25 cellular contexts compared by ENCODE assay signal in the genomic region with DNA sequence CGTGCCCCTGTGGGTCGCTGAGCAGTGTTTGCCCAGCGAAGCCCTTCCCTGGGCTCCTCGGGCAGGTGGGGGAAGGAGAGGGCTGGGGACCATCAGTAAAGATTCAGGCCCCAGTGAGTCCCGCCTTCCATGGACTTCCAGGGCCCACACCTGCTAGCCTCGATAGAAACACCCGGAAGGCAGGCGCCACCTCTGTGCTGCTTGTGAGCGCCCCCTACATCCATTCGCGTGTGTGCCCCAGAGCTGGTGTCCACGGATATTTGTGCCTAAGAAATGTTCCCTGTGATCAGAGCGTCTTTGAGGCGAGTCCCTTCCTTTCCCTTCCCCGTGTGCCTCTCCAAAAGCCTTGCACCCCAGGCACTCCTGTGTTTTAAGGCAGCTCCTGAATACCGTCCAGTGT.
DNase-seq lines count a peak whose midpoint lies in the region; ATAC-seq and TF ChIP-seq lines count a peak whose summit lies in the region.
"Had no signal": no experiment of that assay in that cellular context is flagged by ENCODE, and none has a peak within 500 bp of the region (broad histone marks: within the 10 kb centered on the region; RNA-seq: fewer than 3 reads in every experiment).

No MANE protein-coding gene starts in this region.

- CTCF ChIA-PET in HCT116 (lab: Charles Lee) (interaction anchor here (0.8 kb wide), 1 partner anchor 51 kb away, joined by 3 read pairs; no protein-coding TSS in a partner anchor), RWPE1 (lab: Yijun Ruan, JAX) (interaction anchor here (1.1 kb wide), 1 partner anchor 64 kb away, joined by 3 read pairs; no protein-coding TSS in a partner anchor)

- H3K79me2 ChIP-seq in HCT116 (ENCODE audit: insufficient read depth, low read length): no peaks in the 10 kb centered on the region

- RAD21 ChIA-PET in HCT116 (lab: Charles Lee; ENCODE audit: low non-redundant PET in 1 of 2, low total read pairs in 2 of 2, uncharacterized antibody in 2 of 2, unreplicated experiment in 2 of 2): no interaction called here

- H2AFZ ChIP-seq in HCT116 (ENCODE audit: low read depth, low read length, poor library complexity, severe bottlenecking): no peak overlapping the region

- DNase-seq in AG09309 (ENCODE audit: low read depth) (no peak), HCT116 (ENCODE audit: low read depth, low spot score) (no peak), RWPE1 (ENCODE audit: low spot score) (no peak), iPS DF 19.7 (ENCODE audit: low read depth, low spot score) (peak; percentile 12), medulla oblongata (ENCODE audit: extremely low spot score) (no peak), retina (no peak), NCI-H1417 (lab: John Stamatoyannopoulos, UW) (no peak), NCI-H446 (lab: John Stamatoyannopoulos, UW) (no peak)
- DNase-seq: activated CD4-positive, CD25-positive, alpha-beta regulatory T cell treated with anti-CD3 and anti-CD28 coated beads, Interleukin-2, amount 50 U/mL, for 72 hours; activated CD8-positive, alpha-beta T cell treated with anti-CD3 and anti-CD28 coated beads, Interleukin-2, amount 10 ng/mL, durations not matched to agents 7 days and 5 days; activated effector memory CD4-positive, alpha-beta T cell treated with anti-CD3 and anti-CD28 coated beads, Interleukin-2, amount 50 U/mL, for 16 hours; immature natural killer cell; KG1; mesenchymal stem cell; MV-4-11; NCI-H1694; NCI-H2171; OCI-M1; Right ventricle myocardium superior; spleen; stimulated activated CD4-positive, alpha-beta T cell treated with anti-CD3 and anti-CD28 coated beads, Interleukin-4, amount 100 ng/mL, for 24 hours; stimulated activated naive CD4-positive, alpha-beta T cell; testis had no signal

- no peaks in the 10 kb centered on the region for H3K27me3 ChIP-seq in HCT116 (ENCODE audit: insufficient read depth, low read length)
- H3K27me3 ChIP-seq: testis, vagina had no signal

- peak; percentile 17 for TF ChIP-seq CTCF in AG09309 (IDR thresholded peaks at IDR 0.05; ENCODE audit: control insufficient read depth, insufficient read depth, low read depth, low read length, missing control alignments)
- TF ChIP-seq CTCF in HCT116 (IDR thresholded peaks at IDR 0.05 in 2 of 3, conservative IDR thresholded peaks at IDR 0.05 in 1 of 3; ENCODE audit: borderline replicate concordance in 1 of 3, insufficient read depth in 1 of 3, low read depth in 2 of 3, low read length in 2 of 3): peak; percentile 26 to 61 (median 54); a peak in 5 of 6 replicates
- no peak for TF ChIP-seq CTCF in RWPE1 (conservative IDR thresholded peaks at IDR 0.05; ENCODE audit: low read depth)

- H3K27ac ChIP-seq in HCT116 (ENCODE audit: low read depth, low read length) (no peak overlapping the region), RWPE1 (peak overlapping the region; percentile 39; the same call in 1 of the 2 replicates)
- H3K27ac ChIP-seq: epithelial cell of prostate, spleen, testis, vagina had no signal

- no peak overlapping the region for H3K4me2 ChIP-seq in HCT116 (ENCODE audit: low read length)

- H3K36me3 ChIP-seq in HCT116 (ENCODE audit: control insufficient read depth in 1 of 2, insufficient read depth in 2 of 2, low read length in 2 of 2): no peaks in the 10 kb centered on the region

- no peak overlapping the region for H3K4me3 ChIP-seq in AG09309 (ENCODE audit: control insufficient read depth, low read depth, low read length)
- no peak overlapping the region for H3K4me3 ChIP-seq in HCT116 (replicated peaks in 1 of 2; ENCODE audit: low read depth in 1 of 2, low read length in 2 of 2)
- H3K4me3 ChIP-seq: spleen, testis, vagina had no signal

- POLR2A ChIA-PET in HCT116 (lab: Charles Lee): no interaction called here
- POLR2A ChIA-PET in RWPE1 (lab: Yijun Ruan, JAX; ENCODE audit: low non-redundant PET): no interaction called here

- TF ChIP-seq RAD21 in HCT116 (IDR thresholded peaks at IDR 0.05; ENCODE audit: low read depth): 0 out of 2 replicates have a peak, but pooled peaks have one; percentile 23

- intact Hi-C loops in HCT116 (cut with micrococcal nuclease): no loop called here

- no peak overlapping the region for H3K9ac ChIP-seq in HCT116 (ENCODE audit: low read length)

- no peaks in the 10 kb centered on the region for H3K4me1 ChIP-seq in HCT116 (ENCODE audit: control insufficient read depth in 1 of 2, insufficient read depth in 2 of 2, low read length in 2 of 2)
- H3K4me1 ChIP-seq: spleen, testis, vagina had no signal

- no TSS peak for BruUV-seq in HCT116 (replicated peaks; lab: Mats Ljungman, UMichigan)

- H4K20me1 ChIP-seq in HCT116 (ENCODE audit: insufficient read depth): no peaks in the 10 kb centered on the region

- H3K9me2 ChIP-seq in HCT116 (ENCODE audit: insufficient read depth): no peaks in the 10 kb centered on the region

- H3K9me3 ChIP-seq in HCT116 (ENCODE audit: control insufficient read depth in 1 of 2, insufficient read depth in 1 of 2, low read depth in 1 of 2, low read length in 2 of 2): peaks cover 1 to 5% of the 10 kb centered on the region in 2 experiments; a peak in 2 of 4 replicates
- H3K9me3 ChIP-seq: testis, vagina had no signal

- ATAC-seq in HCT116: peak; percentile 76
- ATAC-seq: activated CD8-positive, alpha-beta T cell treated with anti-CD3 and anti-CD28 coated beads, Interleukin-2, amount 10 ng/mL, durations not matched to agents 7 days and 5 days had no signal

- TF ChIP-seq POLR2A in HCT116 (IDR thresholded peaks at IDR 0.05; ENCODE audit: borderline replicate concordance, extremely low read depth, insufficient read depth, insufficient read length): no peak

TF ChIP-seq in HCT116, 20 proteins besides CTCF, POLR2A, EP300 and RAD21:
- TF ChIP-seq, protein P1, sequence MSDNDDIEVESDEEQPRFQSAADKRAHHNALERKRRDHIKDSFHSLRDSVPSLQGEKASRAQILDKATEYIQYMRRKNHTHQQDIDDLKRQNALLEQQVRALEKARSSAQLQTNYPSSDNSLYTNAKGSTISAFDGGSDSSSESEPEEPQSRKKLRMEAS (IDR thresholded peaks at IDR 0.05): 0 out of 2 replicates have a peak, but pooled peaks have one; percentile 15
- TF ChIP-seq POLR2AphosphoS5 (IDR thresholded peaks at IDR 0.05; ENCODE audit: low read depth, low read length): no peak
TF ChIP-seq in HCT116: peak in this region for 1.
